ENCODE assay signal across 1 cellular context in the genomic region with DNA sequence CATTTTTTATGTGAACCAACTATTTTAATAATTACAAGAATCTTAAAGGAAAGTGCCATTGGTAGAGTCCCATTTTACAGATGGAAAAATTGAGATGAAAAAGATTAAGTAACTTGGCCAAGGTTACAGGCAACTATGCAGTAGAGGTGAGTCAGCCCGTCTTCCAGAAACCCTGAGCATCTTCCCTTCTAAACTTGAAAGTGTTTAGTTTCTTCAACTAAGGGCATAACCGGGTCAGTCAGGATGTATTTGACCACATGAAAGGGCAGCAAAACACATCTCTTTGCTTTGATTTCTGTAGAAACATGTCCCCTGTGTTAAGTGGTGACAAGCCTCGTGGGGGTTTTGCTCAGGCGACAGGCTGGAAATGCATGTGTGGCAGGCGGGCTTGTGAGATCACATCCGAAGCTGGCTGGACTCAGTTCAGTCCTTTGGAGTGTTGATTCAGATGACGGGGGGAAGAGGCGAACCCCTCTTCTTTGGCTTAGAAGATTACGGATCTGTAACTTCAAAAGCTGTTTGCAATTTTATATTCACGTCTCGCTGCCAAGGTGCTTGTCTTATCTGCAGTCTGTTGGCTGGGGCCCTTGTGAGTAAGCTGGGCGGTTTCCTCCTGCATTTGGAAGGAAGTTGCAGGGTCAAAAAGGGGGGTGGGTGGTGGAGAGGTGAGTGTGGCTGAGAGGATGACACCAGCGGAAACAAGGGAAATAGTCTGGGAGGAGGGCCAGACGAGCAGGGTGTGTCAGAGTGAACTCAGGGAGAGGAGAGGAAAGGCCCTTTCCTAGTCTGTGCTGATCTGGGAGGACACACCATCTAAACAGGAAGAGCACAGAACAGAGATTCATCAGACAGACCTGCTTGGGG.
TF ChIP-seq lines count a peak whose summit lies in the region.

No MANE protein-coding gene starts in this region.

TF ChIP-seq in SK-N-SH treated with all-trans-retinoic acid at 6 μM for 48 hours, 23 proteins besides CTCF, POLR2A, EP300 and RAD21 (continued from another document):
- TF ChIP-seq, protein P1, sequence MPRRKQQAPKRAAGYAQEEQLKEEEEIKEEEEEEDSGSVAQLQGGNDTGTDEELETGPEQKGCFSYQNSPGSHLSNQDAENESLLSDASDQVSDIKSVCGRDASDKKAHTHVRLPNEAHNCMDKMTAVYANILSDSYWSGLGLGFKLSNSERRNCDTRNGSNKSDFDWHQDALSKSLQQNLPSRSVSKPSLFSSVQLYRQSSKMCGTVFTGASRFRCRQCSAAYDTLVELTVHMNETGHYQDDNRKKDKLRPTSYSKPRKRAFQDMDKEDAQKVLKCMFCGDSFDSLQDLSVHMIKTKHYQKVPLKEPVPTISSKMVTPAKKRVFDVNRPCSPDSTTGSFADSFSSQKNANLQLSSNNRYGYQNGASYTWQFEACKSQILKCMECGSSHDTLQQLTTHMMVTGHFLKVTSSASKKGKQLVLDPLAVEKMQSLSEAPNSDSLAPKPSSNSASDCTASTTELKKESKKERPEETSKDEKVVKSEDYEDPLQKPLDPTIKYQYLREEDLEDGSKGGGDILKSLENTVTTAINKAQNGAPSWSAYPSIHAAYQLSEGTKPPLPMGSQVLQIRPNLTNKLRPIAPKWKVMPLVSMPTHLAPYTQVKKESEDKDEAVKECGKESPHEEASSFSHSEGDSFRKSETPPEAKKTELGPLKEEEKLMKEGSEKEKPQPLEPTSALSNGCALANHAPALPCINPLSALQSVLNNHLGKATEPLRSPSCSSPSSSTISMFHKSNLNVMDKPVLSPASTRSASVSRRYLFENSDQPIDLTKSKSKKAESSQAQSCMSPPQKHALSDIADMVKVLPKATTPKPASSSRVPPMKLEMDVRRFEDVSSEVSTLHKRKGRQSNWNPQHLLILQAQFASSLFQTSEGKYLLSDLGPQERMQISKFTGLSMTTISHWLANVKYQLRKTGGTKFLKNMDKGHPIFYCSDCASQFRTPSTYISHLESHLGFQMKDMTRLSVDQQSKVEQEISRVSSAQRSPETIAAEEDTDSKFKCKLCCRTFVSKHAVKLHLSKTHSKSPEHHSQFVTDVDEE (CRISPR knock-in tag; IDR thresholded peaks at IDR 0.05): no peak
- TF ChIP-seq, protein P2, sequence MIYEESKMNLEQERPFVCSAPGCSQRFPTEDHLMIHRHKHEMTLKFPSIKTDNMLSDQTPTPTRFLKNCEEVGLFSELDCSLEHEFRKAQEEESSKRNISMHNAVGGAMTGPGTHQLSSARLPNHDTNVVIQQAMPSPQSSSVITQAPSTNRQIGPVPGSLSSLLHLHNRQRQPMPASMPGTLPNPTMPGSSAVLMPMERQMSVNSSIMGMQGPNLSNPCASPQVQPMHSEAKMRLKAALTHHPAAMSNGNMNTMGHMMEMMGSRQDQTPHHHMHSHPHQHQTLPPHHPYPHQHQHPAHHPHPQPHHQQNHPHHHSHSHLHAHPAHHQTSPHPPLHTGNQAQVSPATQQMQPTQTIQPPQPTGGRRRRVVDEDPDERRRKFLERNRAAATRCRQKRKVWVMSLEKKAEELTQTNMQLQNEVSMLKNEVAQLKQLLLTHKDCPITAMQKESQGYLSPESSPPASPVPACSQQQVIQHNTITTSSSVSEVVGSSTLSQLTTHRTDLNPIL (CRISPR knock-in tag; IDR thresholded peaks at IDR 0.05; ENCODE audit: low read depth): no peak
- TF ChIP-seq, protein P3, sequence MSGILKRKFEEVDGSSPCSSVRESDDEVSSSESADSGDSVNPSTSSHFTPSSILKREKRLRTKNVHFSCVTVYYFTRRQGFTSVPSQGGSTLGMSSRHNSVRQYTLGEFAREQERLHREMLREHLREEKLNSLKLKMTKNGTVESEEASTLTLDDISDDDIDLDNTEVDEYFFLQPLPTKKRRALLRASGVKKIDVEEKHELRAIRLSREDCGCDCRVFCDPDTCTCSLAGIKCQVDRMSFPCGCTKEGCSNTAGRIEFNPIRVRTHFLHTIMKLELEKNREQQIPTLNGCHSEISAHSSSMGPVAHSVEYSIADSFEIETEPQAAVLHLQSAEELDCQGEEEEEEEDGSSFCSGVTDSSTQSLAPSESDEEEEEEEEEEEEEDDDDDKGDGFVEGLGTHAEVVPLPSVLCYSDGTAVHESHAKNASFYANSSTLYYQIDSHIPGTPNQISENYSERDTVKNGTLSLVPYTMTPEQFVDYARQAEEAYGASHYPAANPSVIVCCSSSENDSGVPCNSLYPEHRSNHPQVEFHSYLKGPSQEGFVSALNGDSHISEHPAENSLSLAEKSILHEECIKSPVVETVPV (CRISPR knock-in tag; IDR thresholded peaks at IDR 0.05): no peak
- no peak for TF ChIP-seq ZC3H10 (CRISPR knock-in tag; IDR thresholded peaks at IDR 0.05)
